ENCODE assay signal across 13 cellular contexts in the genomic region with DNA sequence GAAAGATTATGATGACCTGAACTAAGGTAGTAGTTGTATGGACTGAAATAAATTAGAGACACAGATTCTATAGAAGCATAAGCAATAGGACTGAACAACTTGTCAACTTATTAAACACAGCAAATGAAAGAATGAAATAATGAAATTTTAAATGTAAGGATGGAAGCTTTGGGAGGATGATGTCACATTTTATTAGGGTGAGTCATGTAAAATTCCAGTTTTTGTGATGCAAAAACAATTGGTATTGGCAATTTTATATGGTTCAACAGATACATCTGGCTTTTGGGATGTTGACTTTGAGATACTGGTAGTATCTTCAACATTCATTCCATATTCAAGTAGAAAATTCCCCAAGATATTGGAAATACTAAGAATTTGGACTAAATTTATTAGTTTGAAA.
"Had no signal": no experiment of that assay in that cellular context is flagged by ENCODE, and none has a peak within 500 bp of the region (broad histone marks: within the 10 kb centered on the region; RNA-seq: fewer than 3 reads in every experiment).

No MANE protein-coding gene starts in this region.

- DNase-seq: effector memory CD8-positive, alpha-beta T cell; esophagus squamous epithelium; heart left ventricle; hippocampal formation; mucosa of descending colon; natural killer cell; pancreas; right cardiac atrium; stimulated activated CD4-positive, alpha-beta T cell treated with anti-CD3 and anti-CD28 coated beads, Interleukin-4, amount 100 ng/mL, for 1 hour; stimulated activated CD8-positive, alpha-beta memory T cell treated with anti-CD3 and anti-CD28 coated beads, Interleukin-4, amount 100 ng/mL, for 48 hours; stimulated activated naive CD8-positive, alpha-beta T cell treated with anti-CD3 and anti-CD28 coated beads, Interleukin-15, Interleukin-2, amounts not matched to agents 100 U/mL and 50 U/mL, for 24 hours; thyroid gland had no signal

- H3K4me3 ChIP-seq: esophagus squamous epithelium, heart left ventricle, mucosa of descending colon, pancreas, suprapubic skin, thyroid gland had no signal
